Comparison of ENCODE assay signal across 1 cellular context in genomic region chr15:59689626-59690236, GRCh38.
TF ChIP-seq lines count a peak whose summit lies in the region.

No MANE protein-coding gene starts in this region.

TF ChIP-seq in K562, 482 proteins besides CTCF, POLR2A, EP300 and RAD21 (continued from another document and continues in another):
- TF ChIP-seq FOXA3 (CRISPR knock-in tag; conservative IDR thresholded peaks at IDR 0.05 in 1 of 2, IDR thresholded peaks at IDR 0.05 in 1 of 2) = peak in 1 of 2 experiments; percentile 68; a peak in 1 of 4 replicates
- TF ChIP-seq HNRNPUL1 (IDR thresholded peaks at IDR 0.05; ENCODE audit: low read length) = no peak
- TF ChIP-seq POLR2AphosphoS5 (IDR thresholded peaks at IDR 0.05; ENCODE audit: control insufficient read depth, insufficient read depth, low read depth, low read length) = no peak
- no peak for TF ChIP-seq PRMT5 (CRISPR knock-in tag; IDR thresholded peaks at IDR 0.05)
- TF ChIP-seq MNT (conservative IDR thresholded peaks at IDR 0.05) = no peak; a peak in 1 of 4 replicates
- no peak for TF ChIP-seq PTTG1 (tag; IDR thresholded peaks at IDR 0.05; ENCODE audit: low read depth)
- no peak for TF ChIP-seq XRCC4 (IDR thresholded peaks at IDR 0.05; ENCODE audit: extremely low read depth, insufficient read depth, insufficient read length)
- peak; percentile 81 for TF ChIP-seq NKRF (IDR thresholded peaks at IDR 0.05; ENCODE audit: borderline replicate concordance)
- TF ChIP-seq NR3C1 (CRISPR knock-in tag; IDR thresholded peaks at IDR 0.05) = no peak
- TF ChIP-seq, protein P1, sequence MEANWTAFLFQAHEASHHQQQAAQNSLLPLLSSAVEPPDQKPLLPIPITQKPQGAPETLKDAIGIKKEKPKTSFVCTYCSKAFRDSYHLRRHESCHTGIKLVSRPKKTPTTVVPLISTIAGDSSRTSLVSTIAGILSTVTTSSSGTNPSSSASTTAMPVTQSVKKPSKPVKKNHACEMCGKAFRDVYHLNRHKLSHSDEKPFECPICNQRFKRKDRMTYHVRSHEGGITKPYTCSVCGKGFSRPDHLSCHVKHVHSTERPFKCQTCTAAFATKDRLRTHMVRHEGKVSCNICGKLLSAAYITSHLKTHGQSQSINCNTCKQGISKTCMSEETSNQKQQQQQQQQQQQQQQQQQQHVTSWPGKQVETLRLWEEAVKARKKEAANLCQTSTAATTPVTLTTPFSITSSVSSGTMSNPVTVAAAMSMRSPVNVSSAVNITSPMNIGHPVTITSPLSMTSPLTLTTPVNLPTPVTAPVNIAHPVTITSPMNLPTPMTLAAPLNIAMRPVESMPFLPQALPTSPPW (CRISPR knock-in tag; IDR thresholded peaks at IDR 0.05) = no peak
- TF ChIP-seq, protein P2, sequence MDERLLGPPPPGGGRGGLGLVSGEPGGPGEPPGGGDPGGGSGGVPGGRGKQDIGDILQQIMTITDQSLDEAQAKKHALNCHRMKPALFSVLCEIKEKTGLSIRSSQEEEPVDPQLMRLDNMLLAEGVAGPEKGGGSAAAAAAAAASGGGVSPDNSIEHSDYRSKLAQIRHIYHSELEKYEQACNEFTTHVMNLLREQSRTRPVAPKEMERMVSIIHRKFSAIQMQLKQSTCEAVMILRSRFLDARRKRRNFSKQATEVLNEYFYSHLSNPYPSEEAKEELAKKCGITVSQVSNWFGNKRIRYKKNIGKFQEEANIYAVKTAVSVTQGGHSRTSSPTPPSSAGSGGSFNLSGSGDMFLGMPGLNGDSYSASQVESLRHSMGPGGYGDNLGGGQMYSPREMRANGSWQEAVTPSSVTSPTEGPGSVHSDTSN (CRISPR knock-in tag; IDR thresholded peaks at IDR 0.05; ENCODE audit: low read depth) = no peak
- TF ChIP-seq, protein P2 (tag; conservative IDR thresholded peaks at IDR 0.05; ENCODE audit: low read depth) = 0 out of 2 replicates have a peak, but pooled peaks have one; percentile 24
- peak in 1 of 2 experiments; percentile 27; a peak in 1 of 4 replicates for TF ChIP-seq FOXK2 (conservative IDR thresholded peaks at IDR 0.05 in 1 of 2, IDR thresholded peaks at IDR 0.05 in 1 of 2; ENCODE audit: low read depth in 2 of 2)
- TF ChIP-seq KLF1 (tag; IDR thresholded peaks at IDR 0.05) = peak; percentile 74
- peak; percentile 29; the same call in 1 of the 2 replicates for TF ChIP-seq SP1 (CRISPR knock-in tag; IDR thresholded peaks at IDR 0.05)
- TF ChIP-seq ZBTB34 (CRISPR knock-in tag; IDR thresholded peaks at IDR 0.05) = no peak
- no peak for TF ChIP-seq EZH2 (IDR thresholded peaks at IDR 0.05; ENCODE audit: borderline replicate concordance, low read depth, low read length)
- TF ChIP-seq TSC22D4 (tag; IDR thresholded peaks at IDR 0.05) = no peak
- TF ChIP-seq SRSF9 (IDR thresholded peaks at IDR 0.05; ENCODE audit: borderline replicate concordance, low read depth, low read length) = no peak
- no peak for TF ChIP-seq HNRNPLL (IDR thresholded peaks at IDR 0.05; ENCODE audit: low read depth, low read length, poor library complexity, severe bottlenecking)
- no peak for TF ChIP-seq CTBP1 (IDR thresholded peaks at IDR 0.05; ENCODE audit: borderline replicate concordance)
- no peak for TF ChIP-seq ZNF12 (CRISPR knock-in tag; IDR thresholded peaks at IDR 0.05)
- TF ChIP-seq, protein P3, sequence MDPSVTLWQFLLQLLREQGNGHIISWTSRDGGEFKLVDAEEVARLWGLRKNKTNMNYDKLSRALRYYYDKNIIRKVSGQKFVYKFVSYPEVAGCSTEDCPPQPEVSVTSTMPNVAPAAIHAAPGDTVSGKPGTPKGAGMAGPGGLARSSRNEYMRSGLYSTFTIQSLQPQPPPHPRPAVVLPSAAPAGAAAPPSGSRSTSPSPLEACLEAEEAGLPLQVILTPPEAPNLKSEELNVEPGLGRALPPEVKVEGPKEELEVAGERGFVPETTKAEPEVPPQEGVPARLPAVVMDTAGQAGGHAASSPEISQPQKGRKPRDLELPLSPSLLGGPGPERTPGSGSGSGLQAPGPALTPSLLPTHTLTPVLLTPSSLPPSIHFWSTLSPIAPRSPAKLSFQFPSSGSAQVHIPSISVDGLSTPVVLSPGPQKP (CRISPR knock-in tag; IDR thresholded peaks at IDR 0.05) = no peak
- TF ChIP-seq SRF (CRISPR knock-in tag; IDR thresholded peaks at IDR 0.05) = no peak
- no peak for TF ChIP-seq RBM17 (IDR thresholded peaks at IDR 0.05; ENCODE audit: borderline replicate concordance, low read depth, low read length)
- no peak for TF ChIP-seq E2F3 (CRISPR knock-in tag; IDR thresholded peaks at IDR 0.05)
- no peak for TF ChIP-seq ZNF592 (IDR thresholded peaks at IDR 0.05)
- TF ChIP-seq, protein P4, sequence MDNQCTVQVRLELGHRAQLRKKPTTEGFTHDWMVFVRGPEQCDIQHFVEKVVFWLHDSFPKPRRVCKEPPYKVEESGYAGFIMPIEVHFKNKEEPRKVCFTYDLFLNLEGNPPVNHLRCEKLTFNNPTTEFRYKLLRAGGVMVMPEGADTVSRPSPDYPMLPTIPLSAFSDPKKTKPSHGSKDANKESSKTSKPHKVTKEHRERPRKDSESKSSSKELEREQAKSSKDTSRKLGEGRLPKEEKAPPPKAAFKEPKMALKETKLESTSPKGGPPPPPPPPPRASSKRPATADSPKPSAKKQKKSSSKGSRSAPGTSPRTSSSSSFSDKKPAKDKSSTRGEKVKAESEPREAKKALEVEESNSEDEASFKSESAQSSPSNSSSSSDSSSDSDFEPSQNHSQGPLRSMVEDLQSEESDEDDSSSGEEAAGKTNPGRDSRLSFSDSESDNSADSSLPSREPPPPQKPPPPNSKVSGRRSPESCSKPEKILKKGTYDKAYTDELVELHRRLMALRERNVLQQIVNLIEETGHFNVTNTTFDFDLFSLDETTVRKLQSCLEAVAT (IDR thresholded peaks at IDR 0.05) = 0 out of 4 replicates have a peak, but pooled peaks of 1 of the 2 experiments have one; percentile 28
- TF ChIP-seq JUNB (CRISPR knock-in tag; conservative IDR thresholded peaks at IDR 0.05) = no peak
- no peak for TF ChIP-seq RBM25 (IDR thresholded peaks at IDR 0.05; ENCODE audit: low read depth, low read length, severe bottlenecking)
- TF ChIP-seq KAT2B (IDR thresholded peaks at IDR 0.05; ENCODE audit: low read depth, low read length) = no peak
- no peak for TF ChIP-seq RUNX1 (IDR thresholded peaks at IDR 0.05; ENCODE audit: low read depth)
- TF ChIP-seq NFIC (IDR thresholded peaks at IDR 0.05) = no peak
- no peak for TF ChIP-seq E2F5 (CRISPR knock-in tag; IDR thresholded peaks at IDR 0.05)
- TF ChIP-seq KDM2B (CRISPR knock-in tag; IDR thresholded peaks at IDR 0.05) = no peak
- TF ChIP-seq RFX1 (IDR thresholded peaks at IDR 0.05) = 0 out of 2 replicates have a peak, but pooled peaks have one; percentile 17
- no peak for TF ChIP-seq ZNF644 (tag; IDR thresholded peaks at IDR 0.05; ENCODE audit: low read depth)
- TF ChIP-seq TCF3 (CRISPR knock-in tag; IDR thresholded peaks at IDR 0.05) = no peak; the same call in 1 of the 2 replicates
- TF ChIP-seq ZNF263 (CRISPR knock-in tag; IDR thresholded peaks at IDR 0.05; ENCODE audit: borderline replicate concordance) = no peak
- TF ChIP-seq, protein P5, sequence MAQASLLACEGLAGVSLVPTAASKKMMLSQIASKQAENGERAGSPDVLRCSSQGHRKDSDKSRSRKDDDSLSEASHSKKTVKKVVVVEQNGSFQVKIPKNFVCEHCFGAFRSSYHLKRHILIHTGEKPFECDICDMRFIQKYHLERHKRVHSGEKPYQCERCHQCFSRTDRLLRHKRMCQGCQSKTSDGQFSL (CRISPR knock-in tag; IDR thresholded peaks at IDR 0.05) = no peak
- TF ChIP-seq, protein P5 (tag; IDR thresholded peaks at IDR 0.05) = no peak
- no peak for TF ChIP-seq ZNF445 (CRISPR knock-in tag; IDR thresholded peaks at IDR 0.05; ENCODE audit: low read depth)
- peak; percentile 13; the same call in 1 of the 2 replicates for TF ChIP-seq TEAD4 (IDR thresholded peaks at IDR 0.05; ENCODE audit: low read length)
- TF ChIP-seq TEAD4 (CRISPR knock-in tag; IDR thresholded peaks at IDR 0.05; ENCODE audit: borderline replicate concordance) = no peak
- no peak for TF ChIP-seq BDP1 (IDR thresholded peaks at IDR 0.05; ENCODE audit: insufficient read depth, insufficient read length)
